17 cellular contexts compared by ENCODE assay signal in genomic region chr16:1657841-1658240, GRCh38. TPM values are rescaled to one million over a fixed set of nuclear protein-coding genes. Genes with fewer than 3 reads are reported as not detected.
DNase-seq lines count a peak whose midpoint lies in the region; ATAC-seq and TF ChIP-seq lines count a peak whose summit lies in the region.
"Had no signal": no experiment of that assay in that cellular context is flagged by ENCODE, and none has a peak within 500 bp of the region (broad histone marks: within the 10 kb centered on the region; RNA-seq: fewer than 3 reads in every experiment).

No MANE protein-coding gene starts in this region.

- no peak overlapping the region for H4K91ac ChIP-seq in neuronal stem cell (ENCODE audit: low read depth, low read length, poor library complexity)

- no peak overlapping the region for H2BK5ac ChIP-seq in neuronal stem cell (ENCODE audit: low read length)

- no peaks in the 10 kb centered on the region for H3K4me1 Mint-ChIP-seq in activated naive CD4-positive, alpha-beta T cell treated with anti-CD3 and anti-CD28 coated beads, Interleukin-2, amount 10 ng/mL, durations not matched to agents 7 days and 5 days
- H3K4me1 Mint-ChIP-seq in stimulated activated naive B cell treated with anti-CD40 and anti-IgM and Interleukin-4, amounts not matched to agents 10 μg/mL and 1 μg/mL and 100 μg/mL, for 72 hours = peaks cover 5 to 12% of the 10 kb centered on the region in 2 donors
- H3K4me1 Mint-ChIP-seq: GM23338 had no signal

- peaks cover 78% of the 10 kb centered on the region for H3K36me3 ChIP-seq in right atrium auricular region
- peaks cover 63 to 90% of the 10 kb centered on the region in 2 donors for H3K36me3 ChIP-seq in neuronal stem cell (replicated peaks in 1 of 2; ENCODE audit: control insufficient read depth in 2 of 2, insufficient read depth in 2 of 2, low read length in 2 of 2)

- no peak overlapping the region for H3K4ac ChIP-seq in neuronal stem cell (ENCODE audit: low read length)

- peak overlapping the region; percentile 61 for H3K23ac ChIP-seq in neuronal stem cell (ENCODE audit: low read depth, low read length, poor library complexity)

- no peaks in the 10 kb centered on the region for H3K9me3 Mint-ChIP-seq in activated naive CD4-positive, alpha-beta T cell treated with anti-CD3 and anti-CD28 coated beads, Interleukin-2, amount 10 ng/mL, durations not matched to agents 7 days and 5 days
- H3K9me3 Mint-ChIP-seq in stimulated activated naive B cell treated with anti-CD40 and anti-IgM and Interleukin-4, amounts not matched to agents 10 μg/mL and 1 μg/mL and 100 μg/mL, for 72 hours = no peaks in the 10 kb centered on the region
- H3K9me3 Mint-ChIP-seq: CD14-positive monocyte; CD8-positive, alpha-beta T cell; GM23338 had no signal

- intact Hi-C loops in Right ventricle myocardium inferior (cut with DNase I) = no loop called here

- H3K27me3 Mint-ChIP-seq in activated naive CD4-positive, alpha-beta T cell treated with anti-CD3 and anti-CD28 coated beads, Interleukin-2, amount 10 ng/mL, durations not matched to agents 7 days and 5 days = no peaks in the 10 kb centered on the region
- no peaks in the 10 kb centered on the region for H3K27me3 Mint-ChIP-seq in stimulated activated naive B cell treated with anti-CD40 and anti-IgM and Interleukin-4, amounts not matched to agents 10 μg/mL and 1 μg/mL and 100 μg/mL, for 72 hours

- no peaks in the 10 kb centered on the region for H3K27me3 ChIP-seq in right atrium auricular region
- no peaks in the 10 kb centered on the region for H3K27me3 ChIP-seq in neuronal stem cell (ENCODE audit: control insufficient read depth in 3 of 3, insufficient read depth in 3 of 3, low read depth in 1 of 3, low read length in 3 of 3)

- peaks cover 0 to 24% of the 10 kb centered on the region in 2 donors for H3K4me1 ChIP-seq in right atrium auricular region
- H3K4me1 ChIP-seq in neuronal stem cell (ENCODE audit: control insufficient read depth in 2 of 2, insufficient read depth in 1 of 2, low read depth in 1 of 2, low read length in 2 of 2) = no peaks in the 10 kb centered on the region
- H3K4me1 ChIP-seq: HAP-1 had no signal

- CTCF ChIA-PET in activated naive CD4-positive, alpha-beta T cell treated with anti-CD3 and anti-CD28 coated beads, Interleukin-2, amount 10 ng/mL, durations not matched to agents 7 days and 5 days (lab: Charles Lee) = no interaction called here

- H3K4me3 Mint-ChIP-seq in activated naive CD4-positive, alpha-beta T cell treated with anti-CD3 and anti-CD28 coated beads, Interleukin-2, amount 10 ng/mL, durations not matched to agents 7 days and 5 days = no peak overlapping the region
- H3K4me3 Mint-ChIP-seq in stimulated activated naive B cell treated with anti-CD40 and anti-IgM and Interleukin-4, amounts not matched to agents 10 μg/mL and 1 μg/mL and 100 μg/mL, for 72 hours = no peak overlapping the region
- H3K4me3 Mint-ChIP-seq: CD14-positive monocyte; CD8-positive, alpha-beta T cell; GM23338 had no signal

- no peak overlapping the region for H2BK12ac ChIP-seq in neuronal stem cell (ENCODE audit: low read length)

- no peak overlapping the region for H3K18ac ChIP-seq in neuronal stem cell (ENCODE audit: low read length)

- no peak for TF ChIP-seq CTCF in right atrium auricular region (IDR thresholded peaks at IDR 0.05)

- peaks cover 5% of the 10 kb centered on the region for H3K79me1 ChIP-seq in neuronal stem cell (ENCODE audit: low read depth, low read length)

- no peak overlapping the region for H2AFZ ChIP-seq in neuronal stem cell (ENCODE audit: low read length)
- H2AFZ ChIP-seq: GM23338 had no signal

- H2BK15ac ChIP-seq in neuronal stem cell (ENCODE audit: low read length) = no peak overlapping the region

- ATAC-seq in Right ventricle myocardium inferior = no peak
- no peak for ATAC-seq in stimulated activated naive B cell treated with anti-CD40 and anti-IgM and Interleukin-4, amounts not matched to agents 10 μg/mL and 1 μg/mL and 100 μg/mL, for 72 hours (replicated peaks)
- ATAC-seq in GM18867 (IDR thresholded peaks at IDR 0.05; ENCODE audit: unreplicated experiment) = no peak
- ATAC-seq: CD8-positive, alpha-beta T cell; GM23338 had no signal

- WGBS in neuronal stem cell (ENCODE audit: extremely low coverage in 2 of 2, insufficient read length in 2 of 2, insufficient replicate concordance in 1 of 2), 2 donors = no CpG with 5 or more reads among the region's 13 CpGs

- H3K36me3 Mint-ChIP-seq in activated naive CD4-positive, alpha-beta T cell treated with anti-CD3 and anti-CD28 coated beads, Interleukin-2, amount 10 ng/mL, durations not matched to agents 7 days and 5 days = peaks cover 23% of the 10 kb centered on the region
- H3K36me3 Mint-ChIP-seq in stimulated activated naive B cell treated with anti-CD40 and anti-IgM and Interleukin-4, amounts not matched to agents 10 μg/mL and 1 μg/mL and 100 μg/mL, for 72 hours = peaks cover 41 to 42% of the 10 kb centered on the region in 2 donors

- H3K9me3 ChIP-seq in right atrium auricular region (no peaks in the 10 kb centered on the region), neuronal stem cell (replicated peaks in 1 of 2; ENCODE audit: control insufficient read depth in 2 of 2, insufficient read depth in 1 of 2, low read depth in 1 of 2, low read length in 2 of 2) (no peaks in the 10 kb centered on the region)
- H3K9me3 ChIP-seq: HAP-1 had no signal

- no peak overlapping the region for H2BK120ac ChIP-seq in neuronal stem cell (ENCODE audit: low read depth, low read length)

- H3K9ac ChIP-seq in neuronal stem cell (ENCODE audit: low read depth, low read length, poor library complexity) = no peak overlapping the region

- no peak for DNase-seq in activated naive CD4-positive, alpha-beta T cell treated with anti-CD3 and anti-CD28 coated beads, Interleukin-2, amount 10 ng/mL, durations not matched to agents 7 days and 5 days
- DNase-seq in activated naive CD4-positive, alpha-beta T cell (lab: John Stamatoyannopoulos, UW) = no peak
- DNase-seq in right atrium auricular region (ENCODE audit: low spot score) = no peak
- DNase-seq in Right ventricle myocardium inferior (ENCODE audit: missing footprints) = no peak
- DNase-seq in neuronal stem cell (ENCODE audit: low spot score) = no peak
- DNase-seq in stimulated activated naive B cell treated with anti-CD40 and anti-IgM and Interleukin-4, amounts not matched to agents 10 μg/mL and 1 μg/mL and 100 μg/mL, for 72 hours = no peak
- DNase-seq in NCI-H524 (lab: John Stamatoyannopoulos, UW) = no peak
- DNase-seq: CD8-positive, alpha-beta T cell; COR-L47; DMS153; DMS79 treated with DMSO at 0.1 percent for 48 hours; EL had no signal

- H3K4me3 ChIP-seq in right atrium auricular region (no peak overlapping the region), neuronal stem cell (ENCODE audit: low read length in 2 of 2) (no peak overlapping the region)
- H3K4me3 ChIP-seq: GM23338, HAP-1 had no signal

- peak overlapping the region; percentile 39 to 71 for H3K27ac ChIP-seq in right atrium auricular region
- H3K27ac ChIP-seq in neuronal stem cell (replicated peaks; ENCODE audit: low read length) = no peak overlapping the region
- H3K27ac ChIP-seq: 22Rv1 had no signal

- no peak overlapping the region for H3K14ac ChIP-seq in neuronal stem cell (ENCODE audit: low read length)

- H3K27ac Mint-ChIP-seq in activated naive CD4-positive, alpha-beta T cell treated with anti-CD3 and anti-CD28 coated beads, Interleukin-2, amount 10 ng/mL, durations not matched to agents 7 days and 5 days = peak overlapping the region; percentile 75
- peak overlapping the region; percentile 65 for H3K27ac Mint-ChIP-seq in stimulated activated naive B cell treated with anti-CD40 and anti-IgM and Interleukin-4, amounts not matched to agents 10 μg/mL and 1 μg/mL and 100 μg/mL, for 72 hours
- H3K27ac Mint-ChIP-seq: CD8-positive, alpha-beta T cell; GM23338 had no signal

- H3K4me2 ChIP-seq in neuronal stem cell (ENCODE audit: insufficient read depth, low read length, poor library complexity, severe bottlenecking) = no peak overlapping the region
- H3K4me2 ChIP-seq: GM23338 had no signal

- no peak overlapping the region for H2AK5ac ChIP-seq in neuronal stem cell (ENCODE audit: low read depth, low read length)

- H4K8ac ChIP-seq in neuronal stem cell (ENCODE audit: low read depth, low read length) = no peak overlapping the region

RNA-seq across cellular contexts. Expression of gene JPT2, which starts 20.2 kb away (rescaled TPM):
- total RNA-seq in right atrium auricular region = 10 to 100 TPM; 11.7 to 16.1 TPM
- total RNA-seq in Right ventricle myocardium inferior = 41.5 TPM
- polyA plus RNA-seq in neuronal stem cell (2013, experiment 1 of 2) = 134 TPM
- polyA plus RNA-seq in neuronal stem cell (2013, experiment 2 of 2) = 135 TPM

RNA-seq across cellular contexts. Expression of gene CRAMP1, which starts 45.7 kb away (rescaled TPM):
- total RNA-seq in right atrium auricular region = 1 to 10 TPM; 7.7 to 9.7 TPM
- 9.8 TPM for total RNA-seq in Right ventricle myocardium inferior
- 11.9 TPM for polyA plus RNA-seq in neuronal stem cell (2013, experiment 1 of 2)
- polyA plus RNA-seq in neuronal stem cell (2013, experiment 2 of 2) = 12.3 TPM

RNA-seq across cellular contexts. Expression of gene IFT140, which starts 46.0 kb away (rescaled TPM):
- total RNA-seq in right atrium auricular region = 10 to 100 TPM in 1 of 2 donors, 1 to 10 TPM in 1; 6.4 to 13.0 TPM
- 7.2 TPM for total RNA-seq in Right ventricle myocardium inferior
- polyA plus RNA-seq in neuronal stem cell (2013, experiment 1 of 2) = 29.1 TPM
- polyA plus RNA-seq in neuronal stem cell (2013, experiment 2 of 2) = 29.5 TPM

RNA-seq across cellular contexts. Expression of gene MAPK8IP3, which starts 48.2 kb away (rescaled TPM):
- total RNA-seq in right atrium auricular region = 10 to 100 TPM; 43.1 to 43.3 TPM
- total RNA-seq in Right ventricle myocardium inferior = 66.4 TPM
- polyA plus RNA-seq in neuronal stem cell (2013, experiment 1 of 2) = 35.9 TPM
- polyA plus RNA-seq in neuronal stem cell (2013, experiment 2 of 2) = 36.6 TPM
